ENCODE assay signal across 14 cellular contexts in genomic region chr12:27723212-27723611, GRCh38. TPM values are rescaled to one million over a fixed set of nuclear protein-coding genes. Genes with fewer than 3 reads are reported as not detected.
DNase-seq lines count a peak whose midpoint lies in the region; ATAC-seq, FAIRE-seq and TF ChIP-seq lines count a peak whose summit lies in the region.
"Had no signal": no experiment of that assay in that cellular context is flagged by ENCODE, and none has a peak within 500 bp of the region (broad histone marks: within the 10 kb centered on the region; RNA-seq: fewer than 3 reads in every experiment).

No MANE protein-coding gene starts in this region.

- no peak for ATAC-seq in activated T-helper 17 cell treated with anti-CD3 and anti-CD28 coated beads, Interleukin-2, amount 50 U/mL, for 72 hours (replicated peaks)
- ATAC-seq in stimulated activated naive B cell treated with anti-CD40 and anti-IgM and Interleukin-4, amounts not matched to agents 10 μg/mL and 1 μg/mL and 100 μg/mL, for 72 hours (replicated peaks) = peak in 1 of 2 donors; percentile 7

- H3K4me1 Mint-ChIP-seq in activated CD4-positive, alpha-beta T cell treated with anti-CD3 and anti-CD28 coated beads, Interleukin-2, amount 10 ng/mL, durations not matched to agents 7 days and 5 days = peaks cover 7% of the 10 kb centered on the region
- peaks cover 5% of the 10 kb centered on the region for H3K4me1 Mint-ChIP-seq in activated T-helper 17 cell treated with anti-CD3 and anti-CD28 coated beads, Interleukin-2, amount 50 U/mL, for 72 hours
- peaks cover 4 to 9% of the 10 kb centered on the region in 2 donors for H3K4me1 Mint-ChIP-seq in stimulated activated naive B cell treated with anti-CD40 and anti-IgM and Interleukin-4, amounts not matched to agents 10 μg/mL and 1 μg/mL and 100 μg/mL, for 72 hours

- CTCF ChIA-PET in activated CD4-positive, alpha-beta T cell treated with anti-CD3 and anti-CD28 coated beads, Interleukin-2, amount 10 ng/mL, durations not matched to agents 7 days and 5 days (lab: Charles Lee) = interaction anchor here (1.2 kb wide), 1 partner anchor 99 kb away, joined by 3 read pairs; no protein-coding TSS in a partner anchor

- POLR2A ChIA-PET in activated CD4-positive, alpha-beta T cell treated with anti-CD3 and anti-CD28 coated beads, Interleukin-2, amount 10 ng/mL, durations not matched to agents 7 days and 5 days (lab: Charles Lee) = no interaction called here

- H3K27me3 Mint-ChIP-seq in activated CD4-positive, alpha-beta T cell treated with anti-CD3 and anti-CD28 coated beads, Interleukin-2, amount 10 ng/mL, durations not matched to agents 7 days and 5 days = no peaks in the 10 kb centered on the region
- H3K27me3 Mint-ChIP-seq in activated T-helper 17 cell treated with anti-CD3 and anti-CD28 coated beads, Interleukin-2, amount 50 U/mL, for 72 hours = no peaks in the 10 kb centered on the region
- H3K27me3 Mint-ChIP-seq in stimulated activated naive B cell treated with anti-CD40 and anti-IgM and Interleukin-4, amounts not matched to agents 10 μg/mL and 1 μg/mL and 100 μg/mL, for 72 hours = no peaks in the 10 kb centered on the region
- H3K27me3 Mint-ChIP-seq: CD4-positive, CD25-positive, alpha-beta regulatory T cell had no signal

- FAIRE-seq in GM12891 (lab: Jason Lieb, UNC) (no peak), RCC 7860 (lab: Jason Lieb, UNC) (no peak), frontal cortex (lab: Jason Lieb, UNC) (no peak)

- no peak for TF ChIP-seq POLR2A in GM12891 (IDR thresholded peaks at IDR 0.05; ENCODE audit: low read depth, low read length)

- H3K4me3 Mint-ChIP-seq in activated CD4-positive, alpha-beta T cell treated with anti-CD3 and anti-CD28 coated beads, Interleukin-2, amount 10 ng/mL, durations not matched to agents 7 days and 5 days = no peak overlapping the region
- no peak overlapping the region for H3K4me3 Mint-ChIP-seq in activated T-helper 17 cell treated with anti-CD3 and anti-CD28 coated beads, Interleukin-2, amount 50 U/mL, for 72 hours
- H3K4me3 Mint-ChIP-seq in stimulated activated naive B cell treated with anti-CD40 and anti-IgM and Interleukin-4, amounts not matched to agents 10 μg/mL and 1 μg/mL and 100 μg/mL, for 72 hours = no peak overlapping the region
- H3K4me3 Mint-ChIP-seq: CD4-positive, CD25-positive, alpha-beta regulatory T cell had no signal

- H3K36me3 Mint-ChIP-seq in activated CD4-positive, alpha-beta T cell treated with anti-CD3 and anti-CD28 coated beads, Interleukin-2, amount 10 ng/mL, durations not matched to agents 7 days and 5 days (ENCODE audit: low read depth) = peaks cover 22% of the 10 kb centered on the region
- peaks cover 93% of the 10 kb centered on the region for H3K36me3 Mint-ChIP-seq in activated T-helper 17 cell treated with anti-CD3 and anti-CD28 coated beads, Interleukin-2, amount 50 U/mL, for 72 hours (ENCODE audit: low read depth)
- peaks cover 9 to 14% of the 10 kb centered on the region in 2 donors for H3K36me3 Mint-ChIP-seq in stimulated activated naive B cell treated with anti-CD40 and anti-IgM and Interleukin-4, amounts not matched to agents 10 μg/mL and 1 μg/mL and 100 μg/mL, for 72 hours

- DNase-seq in activated CD4-positive, alpha-beta T cell treated with anti-CD3 and anti-CD28 coated beads, Interleukin-2, amount 10 ng/mL, durations not matched to agents 7 days and 5 days = no peak
- DNase-seq in activated CD4-positive, alpha-beta T cell treated with anti-CD3 and anti-CD28 coated beads, Interleukin-2, amount 50 U/mL, for 4 hours = no peak
- DNase-seq in GM12891 (ENCODE audit: insufficient read length, low spot score) (no peak), RCC 7860 (ENCODE audit: low spot score) (no peak), frontal cortex (ENCODE audit: low spot score in 2 of 2) (no peak)
- DNase-seq in stimulated activated naive B cell treated with anti-CD40 and anti-IgM and Interleukin-4, amounts not matched to agents 10 μg/mL and 1 μg/mL and 100 μg/mL, for 72 hours = no peak
- DNase-seq: 8988T; ACHN; CD4-positive, CD25-positive, alpha-beta regulatory T cell; DMS53; GF-D8; GM23248; H7 had no signal

- H3K27ac Mint-ChIP-seq in activated CD4-positive, alpha-beta T cell treated with anti-CD3 and anti-CD28 coated beads, Interleukin-2, amount 10 ng/mL, durations not matched to agents 7 days and 5 days = peak overlapping the region; percentile 25
- H3K27ac Mint-ChIP-seq in activated T-helper 17 cell treated with anti-CD3 and anti-CD28 coated beads, Interleukin-2, amount 50 U/mL, for 72 hours = peak overlapping the region; percentile 6
- peak overlapping the region; percentile 9 for H3K27ac Mint-ChIP-seq in stimulated activated naive B cell treated with anti-CD40 and anti-IgM and Interleukin-4, amounts not matched to agents 10 μg/mL and 1 μg/mL and 100 μg/mL, for 72 hours
- H3K27ac Mint-ChIP-seq: CD4-positive, CD25-positive, alpha-beta regulatory T cell had no signal

- no peaks in the 10 kb centered on the region for H3K9me3 Mint-ChIP-seq in activated CD4-positive, alpha-beta T cell treated with anti-CD3 and anti-CD28 coated beads, Interleukin-2, amount 10 ng/mL, durations not matched to agents 7 days and 5 days
- no peaks in the 10 kb centered on the region for H3K9me3 Mint-ChIP-seq in activated T-helper 17 cell treated with anti-CD3 and anti-CD28 coated beads, Interleukin-2, amount 50 U/mL, for 72 hours
- H3K9me3 Mint-ChIP-seq in stimulated activated naive B cell treated with anti-CD40 and anti-IgM and Interleukin-4, amounts not matched to agents 10 μg/mL and 1 μg/mL and 100 μg/mL, for 72 hours = no peaks in the 10 kb centered on the region
- H3K9me3 Mint-ChIP-seq: CD4-positive, CD25-positive, alpha-beta regulatory T cell had no signal

TF ChIP-seq in GM12891, 5 proteins besides CTCF, POLR2A, EP300 and RAD21:
- TF ChIP-seq SPI1 (IDR thresholded peaks at IDR 0.05; ENCODE audit: low read depth, low read length) (peak; percentile 54), PAX5 (IDR thresholded peaks at IDR 0.05; ENCODE audit: insufficient read depth, low read length, severe bottlenecking) (no peak)

RNA-seq across cellular contexts. Expression of gene MRPS35, which starts 12.6 kb away (rescaled TPM):
- 10 to 100 TPM; 37.8 to 38.5 TPM for total RNA-seq in activated CD4-positive, alpha-beta T cell treated with anti-CD3 and anti-CD28 coated beads, Interleukin-2, amount 10 ng/mL, durations not matched to agents 7 days and 5 days
- 38.1 TPM for polyA plus RNA-seq in GM12891 (2012; ENCODE audit: low read depth, missing spikeins)
- 10 to 100 TPM; 33.9 to 54.0 TPM for total RNA-seq in activated T-helper 17 cell treated with anti-CD3 and anti-CD28 coated beads, Interleukin-2, amount 50 U/mL, for 72 hours
- 89.3 TPM for total RNA-seq in frontal cortex

RNA-seq across cellular contexts. Expression of gene REP15, which starts 27.0 kb away (rescaled TPM):
- under 1 TPM; 0.25 to 0.37 TPM for total RNA-seq in activated CD4-positive, alpha-beta T cell treated with anti-CD3 and anti-CD28 coated beads, Interleukin-2, amount 10 ng/mL, durations not matched to agents 7 days and 5 days
- polyA plus RNA-seq in GM12891 (2012; ENCODE audit: low read depth, missing spikeins) = 0.18 TPM
- under 1 TPM in 1 of 2 donors, not detected in 1; 0.24 TPM for total RNA-seq in activated T-helper 17 cell treated with anti-CD3 and anti-CD28 coated beads, Interleukin-2, amount 50 U/mL, for 72 hours
- total RNA-seq in frontal cortex = 0.82 TPM
- total RNA-seq: CD4-positive, CD25-positive, alpha-beta regulatory T cell had no signal

RNA-seq across cellular contexts. Expression of gene KLHL42, which starts 56.8 kb away (rescaled TPM):
- total RNA-seq in activated CD4-positive, alpha-beta T cell treated with anti-CD3 and anti-CD28 coated beads, Interleukin-2, amount 10 ng/mL, durations not matched to agents 7 days and 5 days = 10 to 100 TPM; 13.6 to 15.2 TPM
- 5.7 TPM for polyA plus RNA-seq in GM12891 (2012; ENCODE audit: low read depth, missing spikeins)
- total RNA-seq in activated T-helper 17 cell treated with anti-CD3 and anti-CD28 coated beads, Interleukin-2, amount 50 U/mL, for 72 hours = 10 to 100 TPM in 1 of 2 donors, 1 to 10 TPM in 1; 9.6 to 12.2 TPM
- 56.3 TPM for total RNA-seq in frontal cortex

RNA-seq across cellular contexts. Expression of gene MANSC4, which starts 56.8 kb away (rescaled TPM):
- not detected for total RNA-seq in activated CD4-positive, alpha-beta T cell treated with anti-CD3 and anti-CD28 coated beads, Interleukin-2, amount 10 ng/mL, durations not matched to agents 7 days and 5 days
- polyA plus RNA-seq in GM12891 (2012; ENCODE audit: low read depth, missing spikeins) = not detected
- not detected for total RNA-seq in activated T-helper 17 cell treated with anti-CD3 and anti-CD28 coated beads, Interleukin-2, amount 50 U/mL, for 72 hours
- 0.41 TPM for total RNA-seq in frontal cortex
- total RNA-seq: CD4-positive, CD25-positive, alpha-beta regulatory T cell; GM23248; H7 had no signal
- polyA plus RNA-seq: GM23248 had no signal
